In the genomic region with DNA sequence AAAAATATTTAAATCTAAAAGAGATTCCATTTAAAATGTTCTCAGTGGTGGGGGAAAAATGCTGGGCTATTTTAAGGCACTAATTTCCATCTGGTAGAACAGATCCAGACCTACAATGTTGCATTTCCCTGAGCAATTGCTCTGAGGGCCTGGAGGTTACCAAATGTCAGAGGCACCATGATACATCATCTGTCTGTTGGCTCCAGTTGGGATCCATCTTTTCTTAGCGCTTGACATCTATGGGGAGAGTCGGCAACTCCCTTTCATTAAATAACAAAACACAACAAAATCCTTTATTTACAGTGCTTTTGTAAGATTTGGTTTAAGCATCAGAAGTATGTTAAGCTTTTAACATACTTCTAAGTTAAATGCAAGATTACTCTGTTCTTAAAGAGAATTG, we compare ENCODE assay signal across 25 cellular contexts.
"Had no signal": no experiment of that assay in that cellular context is flagged by ENCODE, and none has a peak within 500 bp of the region (broad histone marks: within the 10 kb centered on the region; RNA-seq: fewer than 3 reads in every experiment).

No MANE protein-coding gene starts in this region.

- H2AFZ ChIP-seq: PC-9 had no signal

- H3K36me3 ChIP-seq: Peyer's patch, SJCRH30 had no signal

- DNase-seq: MV-4-11, NCI-H1048, NCI-H1105, NCI-H1417, NCI-H1436 treated with DMSO at 0.1 percent for 48 hours, NCI-H1694, NCI-H2029, NCI-H2081 treated with DMSO at 0.1 percent for 48 hours, NCI-H2171, NCI-H226, NCI-H446, NCI-H510A, NCI-H524 treated with DMSO at 0.1 percent for 48 hours, NCI-H69, NCI-H774, PC-9, Peyer's patch, SHP77 treated with DMSO at 0.1 percent for 48 hours, SJCRH30 had no signal

- H3K9ac ChIP-seq: KMS-11 had no signal

- H3K4me2 ChIP-seq: KMS-11, PC-9 had no signal

- H3K4me3 Mint-ChIP-seq: IgD-negative memory B cell had no signal

- H3K27ac ChIP-seq: KMS-11, PC-9, Peyer's patch, SJCRH30 had no signal

- H3K27me3 Mint-ChIP-seq: IgD-negative memory B cell had no signal

- H3K4me1 ChIP-seq: Peyer's patch, SJCRH30 had no signal

- H3K27me3 ChIP-seq: Peyer's patch, SJCRH30 had no signal

- H3K9me3 ChIP-seq: Peyer's patch, SJCRH30 had no signal

- FAIRE-seq: HepG2, K562 had no signal

- H3K4me3 ChIP-seq: K562, PC-9, Peyer's patch, SJCRH30 had no signal

- ATAC-seq: HepG2, K562, Right ventricle myocardium inferior, SK-N-SH treated with all-trans-retinoic acid at 6 μM for 48 hours had no signal

- H3K4me1 Mint-ChIP-seq: IgD-negative memory B cell had no signal

- H3K27ac Mint-ChIP-seq: IgD-negative memory B cell had no signal
